10 cellular contexts compared by ENCODE assay signal in genomic region chr22:24695958-24696511, GRCh38.
DNase-seq lines count a peak whose midpoint lies in the region; ATAC-seq and TF ChIP-seq lines count a peak whose summit lies in the region.
"Had no signal": no experiment of that assay in that cellular context is flagged by ENCODE, and none has a peak within 500 bp of the region (broad histone marks: within the 10 kb centered on the region; RNA-seq: fewer than 3 reads in every experiment).

No MANE protein-coding gene starts in this region.

- TF ChIP-seq CTCF in A673 (conservative IDR thresholded peaks at IDR 0.05; ENCODE audit: low read depth, low read length) (no peak), cardiac fibroblast (IDR thresholded peaks at IDR 0.05; ENCODE audit: low read depth, low read length) (no peak), smooth muscle cell (IDR thresholded peaks at IDR 0.05; ENCODE audit: borderline replicate concordance, insufficient read depth, poor library complexity, severe bottlenecking) (no peak)

- H2AFZ ChIP-seq in smooth muscle cell (ENCODE audit: low read depth) = no peak overlapping the region

- no peak overlapping the region for H3K4me2 ChIP-seq in smooth muscle cell

- no peaks in the 10 kb centered on the region for H3F3A ChIP-seq in smooth muscle cell (ENCODE audit: low read depth)

- POLR2A ChIA-PET in A673 (lab: Charles Lee; ENCODE audit: low non-redundant PET) = no interaction called here

- H3K4me1 ChIP-seq in A673 (ENCODE audit: insufficient read depth, low read length, poor library complexity, severe bottlenecking) (peaks cover 7% of the 10 kb centered on the region), smooth muscle cell (ENCODE audit: low read depth) (peaks cover 10% of the 10 kb centered on the region)

- H3K9ac ChIP-seq in smooth muscle cell (ENCODE audit: low read depth) = no peak overlapping the region

- H3K27ac ChIP-seq in A673 (ENCODE audit: low read depth, low read length, poor library complexity, severe bottlenecking) (peak overlapping the region; percentile 47), smooth muscle cell (ENCODE audit: low read depth) (no peak overlapping the region)
- H3K27ac ChIP-seq: gastroesophageal sphincter had no signal

- DNase-seq in A673 (ENCODE audit: low spot score) = peak; percentile 9
- DNase-seq in Jurkat, Clone E6-1 (ENCODE audit: low read depth, low spot score) = peak; percentile 17
- DNase-seq in cardiac fibroblast (ENCODE audit: low read depth in 2 of 2) = peak; percentile 35 to 63
- peak in 1 of 2 donors; percentile 33 for DNase-seq in left colon
- DNase-seq in smooth muscle cell (lab: John Stamatoyannopoulos, UW; ENCODE audit: unreplicated experiment) = no peak
- DNase-seq in NCI-H1092 treated with DMSO at 0.1 percent for 48 hours (lab: John Stamatoyannopoulos, UW) = no peak
- no peak for DNase-seq in LoVo (ENCODE audit: low spot score)
- DNase-seq: BE2C had no signal

- ATAC-seq in left colon (peak; percentile 19), HG03565 (IDR thresholded peaks at IDR 0.05; ENCODE audit: unreplicated experiment) (no peak)
- ATAC-seq: gastroesophageal sphincter had no signal

- no peaks in the 10 kb centered on the region for H3K79me2 ChIP-seq in smooth muscle cell (ENCODE audit: low read depth)

- 38% methylated on average over 5 of the region's 7 CpGs for WGBS in smooth muscle cell (ENCODE audit: low lambda C conversion rate)

- H3K4me3 ChIP-seq in A673 (ENCODE audit: low read depth, low read length, poor library complexity, severe bottlenecking) = no peak overlapping the region
- no peak overlapping the region for H3K4me3 ChIP-seq in Jurkat, Clone E6-1 (ENCODE audit: low read length)
- H3K4me3 ChIP-seq in cardiac fibroblast (replicated peaks in 1 of 2; ENCODE audit: low read depth in 2 of 2, low read length in 2 of 2) = no peak overlapping the region
- no peak overlapping the region for H3K4me3 ChIP-seq in smooth muscle cell
- H3K4me3 ChIP-seq: gastroesophageal sphincter had no signal

- CTCF ChIA-PET in A673 (lab: Charles Lee) = no interaction called here

- H4K20me1 ChIP-seq in smooth muscle cell (ENCODE audit: low read depth) = no peaks in the 10 kb centered on the region

- H3K9me3 ChIP-seq in A673 (ENCODE audit: low read depth, low read length, poor library complexity, severe bottlenecking) = no peaks in the 10 kb centered on the region
- no peaks in the 10 kb centered on the region for H3K9me3 ChIP-seq in smooth muscle cell (replicated peaks; ENCODE audit: low read depth)
- H3K9me3 ChIP-seq: BE2C, gastroesophageal sphincter had no signal

- H3K36me3 ChIP-seq in A673 (ENCODE audit: insufficient read depth, low read length, poor library complexity, severe bottlenecking) (no peaks in the 10 kb centered on the region), smooth muscle cell (ENCODE audit: low read depth) (no peaks in the 10 kb centered on the region)
- H3K36me3 ChIP-seq: BE2C, gastroesophageal sphincter had no signal

- intact Hi-C loops in A673 (cut with micrococcal nuclease; ENCODE audit: unreplicated experiment) (no loop called here), left colon (cut with DNase I, micrococcal nuclease) (no loop called here)

- H3K27me3 ChIP-seq in A673 (replicated peaks; ENCODE audit: insufficient read depth, low read depth, low read length, poor library complexity) = no peaks in the 10 kb centered on the region
- no peaks in the 10 kb centered on the region for H3K27me3 ChIP-seq in smooth muscle cell (ENCODE audit: low read depth)
- H3K27me3 ChIP-seq: BE2C had no signal

- no TSS peak for BruUV-seq in A673 (replicated peaks; lab: Mats Ljungman, UMichigan)

Comparison
In these comparisons a context has a peak if more than half of its experiments do, and no peak if none do; other contexts are left out.
1. DNase-seq: peak in A673 (single experiment), Jurkat, Clone E6-1 (single experiment) and cardiac fibroblast (2 of 2); none in smooth muscle cell (single experiment), NCI-H1092 treated with DMSO at 0.1 percent for 48 hours (single experiment) and LoVo (single experiment).